In genomic region chr2:110090164-110090563, GRCh38 we compare ENCODE assay signal across 1 cellular context. TPM values are rescaled to one million over a fixed set of nuclear protein-coding genes. Genes with fewer than 3 reads are reported as not detected.
"Had no signal": no experiment of that assay in that cellular context is flagged by ENCODE, and none has a peak within 500 bp of the region (broad histone marks: within the 10 kb centered on the region; RNA-seq: fewer than 3 reads in every experiment).

No MANE protein-coding gene starts in this region.

RNA-seq across cellular contexts. Expression of gene MALL, which starts 25.5 kb away (rescaled TPM):
- total RNA-seq: LHCN-M2 had no signal
